ENCODE assay signal across 8 cellular contexts in genomic region chr17:29807520-29808361, GRCh38.
A peak's percentile ranks its signal among the peaks of the same experiment; 100 is the strongest.
DNase-seq lines count a peak whose midpoint lies in the region; ATAC-seq and TF ChIP-seq lines count a peak whose summit lies in the region.

No MANE protein-coding gene starts in this region.

- H3K27me3 ChIP-seq in colonic mucosa (no peaks in the 10 kb centered on the region), left lung (no peaks in the 10 kb centered on the region)

- H3K9me3 ChIP-seq in colonic mucosa, result no peaks in the 10 kb centered on the region
- no peaks in the 10 kb centered on the region for H3K9me3 ChIP-seq in left lung

- H3K4me1 ChIP-seq in colonic mucosa (no peaks in the 10 kb centered on the region), left lung (peaks cover 0 to 4% of the 10 kb centered on the region in 2 donors)

- intact Hi-C loops in colonic mucosa (cut with DNase I), result loop anchor here (1.0 to 10.0 kb wide), 3 partner anchors 123 to 215 kb away; partner anchors contain the start of gene SSH2
- intact Hi-C loops in left lung (cut with DNase I), result loop anchor here in 1 of 2 donors (2.0 kb wide), 1 partner anchor 123 kb away; the partner anchor contains the start of gene SSH2

- DNase-seq in activated gamma-delta T cell treated with Interleukin-2 at 50 U/mL for 16 hours (peak; percentile 76), activated gamma-delta T cell (lab: John Stamatoyannopoulos, UW) (no peak), NCI-H226 (peak; percentile 33), colonic mucosa (peak; percentile 82), left lung (peak; percentile 65 to 87)
- DNase-seq in activated CD4-positive, alpha-beta T cell treated with anti-CD3 and anti-CD28 coated beads for 48 hours, result peak; percentile 76
- peak; percentile 44 to 52 for DNase-seq in stimulated activated CD4-positive, alpha-beta T cell treated with anti-CD3 and anti-CD28 coated beads, Interleukin-4, amount 100 ng/mL, for 48 hours (ENCODE audit: low read depth in 2 of 2)

- peak; percentile 97 for ATAC-seq in left lung
- no peak for ATAC-seq in HG03045 (IDR thresholded peaks at IDR 0.05; ENCODE audit: unreplicated experiment)

- TF ChIP-seq CTCF in colonic mucosa (IDR thresholded peaks at IDR 0.05) (peak; percentile 75), left lung (IDR thresholded peaks at IDR 0.05) (peak; percentile 62 to 77)

- H3K4me3 ChIP-seq in colonic mucosa (no peak overlapping the region), left lung (peak overlapping the region; percentile 8 to 29)

- H3K27ac ChIP-seq in colonic mucosa (no peak overlapping the region), left lung (peak overlapping the region; percentile 31 to 84)

- H3K36me3 ChIP-seq in colonic mucosa (no peaks in the 10 kb centered on the region), left lung (no peaks in the 10 kb centered on the region)

- peak overlapping the region in 1 of 2 donors; percentile 19 for H3K9ac ChIP-seq in colonic mucosa (ENCODE audit: low read depth in 2 of 2, low read length in 2 of 2)
